19 cellular contexts compared by ENCODE assay signal in genomic region chr22:48464246-48464645, GRCh38.
"Had no signal": no experiment of that assay in that cellular context is flagged by ENCODE, and none has a peak within 500 bp of the region (broad histone marks: within the 10 kb centered on the region; RNA-seq: fewer than 3 reads in every experiment).

No MANE protein-coding gene starts in this region.

- H3K4me1 ChIP-seq: esophagus squamous epithelium, gastroesophageal sphincter, left ventricle myocardium inferior, lower lobe of right lung, sigmoid colon had no signal

- H3K4me3 ChIP-seq: dorsolateral prefrontal cortex, esophagus squamous epithelium, gastroesophageal sphincter, left ventricle myocardium inferior, lower lobe of right lung, sigmoid colon, skin epidermis had no signal

- H3K27ac ChIP-seq: dorsolateral prefrontal cortex, esophagus squamous epithelium, gastroesophageal sphincter, left ventricle myocardium inferior, lower lobe of right lung, neutrophil, sigmoid colon, skin epidermis had no signal

- H3K36me3 Mint-ChIP-seq: immature natural killer cell; naive thymus-derived CD4-positive, alpha-beta T cell had no signal

- H3K27ac Mint-ChIP-seq: effector memory CD8-positive, alpha-beta T cell; immature natural killer cell; memory B cell; naive thymus-derived CD4-positive, alpha-beta T cell; nephron progenitor cell had no signal

- H3K4me1 Mint-ChIP-seq: immature natural killer cell; memory B cell; naive thymus-derived CD4-positive, alpha-beta T cell; nephron progenitor cell had no signal

- H3K36me3 ChIP-seq: esophagus squamous epithelium, gastroesophageal sphincter, left ventricle myocardium inferior, lower lobe of right lung, neutrophil, sigmoid colon had no signal

- ATAC-seq: effector memory CD8-positive, alpha-beta T cell; gastroesophageal sphincter; left cardiac atrium; lower lobe of right lung; naive thymus-derived CD4-positive, alpha-beta T cell had no signal

- H3K9me3 Mint-ChIP-seq: effector memory CD8-positive, alpha-beta T cell; immature natural killer cell; nephron progenitor cell had no signal

- H3K4me3 Mint-ChIP-seq: effector memory CD8-positive, alpha-beta T cell; immature natural killer cell; memory B cell; naive thymus-derived CD4-positive, alpha-beta T cell; nephron progenitor cell had no signal

- DNase-seq: cortex of kidney; effector memory CD8-positive, alpha-beta T cell; esophagus squamous epithelium; foreskin fibroblast; immature natural killer cell; left cardiac atrium; left ventricle myocardium inferior; lower lobe of right lung; naive thymus-derived CD4-positive, alpha-beta T cell; nephron progenitor cell; sigmoid colon; stimulated activated CD4-positive, alpha-beta T cell treated with anti-CD3 and anti-CD28 coated beads, Interleukin-12 subunit alpha, Interleukin-12 subunit beta, amount 100 ng/mL, for 4 hours; stimulated activated naive CD4-positive, alpha-beta T cell treated with Interleukin-2 at 50 U/mL for 16 hours; trophoblast cell had no signal

- H3K27me3 ChIP-seq: dorsolateral prefrontal cortex, neutrophil had no signal

- H3K9me3 ChIP-seq: esophagus squamous epithelium, gastroesophageal sphincter, left ventricle myocardium inferior, lower lobe of right lung, neutrophil, sigmoid colon had no signal
